ENCODE assay signal across 8 cellular contexts in the genomic region with DNA sequence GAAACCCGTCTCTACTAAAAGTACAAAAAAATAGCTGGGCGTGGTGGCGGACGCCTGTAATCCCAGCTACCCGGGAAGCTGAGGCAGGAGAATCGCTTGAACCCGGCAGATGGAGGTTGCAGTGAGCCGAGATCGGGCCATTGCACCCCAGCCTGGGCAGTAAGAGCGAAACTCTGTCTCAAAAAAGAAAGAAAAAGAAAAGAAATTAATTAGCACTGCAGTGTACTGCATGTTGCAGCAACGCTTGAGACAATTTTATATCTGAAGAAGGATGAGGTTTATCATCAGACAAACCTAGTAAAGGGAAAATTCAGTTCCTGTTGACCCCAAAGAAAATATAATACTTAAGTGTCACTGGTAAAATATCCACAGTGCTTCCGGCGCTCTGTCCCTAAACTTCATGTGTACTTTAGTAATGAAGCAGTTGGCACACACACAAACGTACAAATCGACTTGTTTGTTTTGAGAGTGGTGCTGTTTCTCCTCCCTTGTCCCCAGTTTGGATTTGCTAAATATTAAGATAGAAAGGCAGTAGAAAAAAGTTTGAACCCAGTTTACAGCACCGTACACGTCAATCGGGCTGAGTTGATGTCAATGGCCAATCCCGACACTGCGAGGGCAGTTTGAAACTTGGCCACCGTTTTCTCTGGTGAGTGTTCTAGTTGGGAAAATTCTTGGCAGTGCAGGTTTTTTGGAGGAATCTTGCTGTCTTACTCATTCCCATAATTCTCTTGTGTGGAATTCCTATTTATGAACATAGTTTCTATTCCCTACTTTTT.
A peak's percentile ranks its signal among the peaks of the same experiment; 100 is the strongest.
DNase-seq lines count a peak whose midpoint lies in the region; TF ChIP-seq lines count a peak whose summit lies in the region.

No MANE protein-coding gene starts in this region.

- H3K36me3 Mint-ChIP-seq in progenitor cell of endocrine pancreas (ENCODE audit: insufficient read depth) (no peaks in the 10 kb centered on the region), type B pancreatic cell (peaks cover 7% of the 10 kb centered on the region)

- peak overlapping the region; percentile 81 for H3K4me3 ChIP-seq in BLaER1
- peak overlapping the region; percentile 99 for H3K4me3 ChIP-seq in GM23248
- H3K4me3 ChIP-seq in ectodermal cell (ENCODE audit: insufficient read depth, low read depth, low read length): peak overlapping the region; percentile 76
- H3K4me3 ChIP-seq in mucosa of stomach (ENCODE audit: low read length): peak overlapping the region; percentile 68

- no peaks in the 10 kb centered on the region for H3K27me3 ChIP-seq in BLaER1
- H3K27me3 ChIP-seq in GM23248 (replicated peaks; ENCODE audit: insufficient read depth): no peaks in the 10 kb centered on the region
- no peaks in the 10 kb centered on the region for H3K27me3 ChIP-seq in ectodermal cell (ENCODE audit: control insufficient read depth, insufficient read depth, low read length, poor library complexity, severe bottlenecking)
- H3K27me3 ChIP-seq in mucosa of stomach (ENCODE audit: control insufficient read depth, insufficient read depth, low read length): no peaks in the 10 kb centered on the region

- H3K27ac ChIP-seq in BLaER1 (peak overlapping the region; percentile 97), GM23248 (peak overlapping the region; percentile 100), ectodermal cell (ENCODE audit: insufficient read depth, low read depth, low read length, poor library complexity, severe bottlenecking) (no peak overlapping the region)

- H3K9me3 ChIP-seq in BLaER1: no peaks in the 10 kb centered on the region
- H3K9me3 ChIP-seq in GM23248 (ENCODE audit: low read depth): no peaks in the 10 kb centered on the region
- H3K9me3 ChIP-seq in ectodermal cell (ENCODE audit: control insufficient read depth, low read length): no peaks in the 10 kb centered on the region
- H3K9me3 ChIP-seq in mucosa of stomach (ENCODE audit: control insufficient read depth, low read length): no peaks in the 10 kb centered on the region

- H3K9me2 ChIP-seq in GM23248 (ENCODE audit: insufficient read depth): no peaks in the 10 kb centered on the region

- H3K4me1 Mint-ChIP-seq in progenitor cell of endocrine pancreas (ENCODE audit: low read depth) (peaks cover 17% of the 10 kb centered on the region), type B pancreatic cell (ENCODE audit: unreplicated experiment) (peaks cover 11% of the 10 kb centered on the region)

- H3K9me3 Mint-ChIP-seq in progenitor cell of endocrine pancreas (ENCODE audit: low read depth) (no peaks in the 10 kb centered on the region), type B pancreatic cell (no peaks in the 10 kb centered on the region)

- peaks cover 38% of the 10 kb centered on the region for H3F3A ChIP-seq in GM23248 (ENCODE audit: insufficient read depth)

- H3K27ac Mint-ChIP-seq in progenitor cell of endocrine pancreas: no peak overlapping the region
- no peak overlapping the region for H3K27ac Mint-ChIP-seq in type B pancreatic cell

- no peaks in the 10 kb centered on the region; the same call in 1 of the 2 replicates for H3K36me3 ChIP-seq in BLaER1
- H3K36me3 ChIP-seq in GM23248 (ENCODE audit: low read depth): no peaks in the 10 kb centered on the region
- H3K36me3 ChIP-seq in ectodermal cell (ENCODE audit: control insufficient read depth, insufficient read depth, low read length): no peaks in the 10 kb centered on the region
- no peaks in the 10 kb centered on the region for H3K36me3 ChIP-seq in mucosa of stomach (ENCODE audit: control insufficient read depth, insufficient read depth, low read length)

- peak overlapping the region; percentile 93 for H3K4me2 ChIP-seq in BLaER1
- peak overlapping the region; percentile 97 for H3K4me2 ChIP-seq in GM23248 (ENCODE audit: unreplicated experiment)

- H3K9ac ChIP-seq in BLaER1 (peak overlapping the region; percentile 98), GM23248 (peak overlapping the region; percentile 100), mucosa of stomach (ENCODE audit: low read length) (peak overlapping the region; percentile 91)

- TF ChIP-seq CTCF in progenitor cell of endocrine pancreas (IDR thresholded peaks at IDR 0.05; ENCODE audit: unreplicated experiment) (no peak), type B pancreatic cell (conservative IDR thresholded peaks at IDR 0.05) (no peak)

- H3K4me1 ChIP-seq in BLaER1: peaks cover 33% of the 10 kb centered on the region
- peaks cover 23% of the 10 kb centered on the region for H3K4me1 ChIP-seq in GM23248 (ENCODE audit: insufficient read depth)
- H3K4me1 ChIP-seq in ectodermal cell (ENCODE audit: control insufficient read depth, insufficient read depth, low read length): peaks cover 8% of the 10 kb centered on the region
- H3K4me1 ChIP-seq in mucosa of stomach (ENCODE audit: control insufficient read depth, insufficient read depth, low read length): peaks cover 6% of the 10 kb centered on the region

- in situ Hi-C loops in GM23248 (cut with MboI): no loop called here

- WGBS in GM23248 (ENCODE audit: low coverage in 1 of 2, low lambda C conversion rate in 2 of 2, missing lambda C conversion rate in 2 of 2), 2 experiments: 1% methylated on average over 21 of the region's 21 CpGs
- WGBS in ectodermal cell, 2 experiments: 3 to 5% methylated on average over 19 to 21 of the region's 21 CpGs

- peak overlapping the region; percentile 80 for H2AFZ ChIP-seq in GM23248

- DNase-seq in GM23248 (peak; percentile 91), OCI-M1 (lab: John Stamatoyannopoulos, UW) (peak; percentile 81), progenitor cell of endocrine pancreas (ENCODE audit: low spot score, unreplicated experiment) (no peak), type B pancreatic cell (ENCODE audit: extremely low spot score, unreplicated experiment) (no peak), 8988T (no peak)

- peaks cover 31% of the 10 kb centered on the region for H3K79me2 ChIP-seq in GM23248 (ENCODE audit: insufficient read depth)

- H3K4me3 Mint-ChIP-seq in progenitor cell of endocrine pancreas (ENCODE audit: low read depth) (no peak overlapping the region), type B pancreatic cell (no peak overlapping the region)

- H3K27me3 Mint-ChIP-seq in progenitor cell of endocrine pancreas (no peaks in the 10 kb centered on the region), type B pancreatic cell (no peaks in the 10 kb centered on the region)

- no peaks in the 10 kb centered on the region for H4K20me1 ChIP-seq in BLaER1
- H4K20me1 ChIP-seq in GM23248 (ENCODE audit: insufficient read depth): no peaks in the 10 kb centered on the region

Comparison
In these comparisons a context has a peak if more than half of its experiments do, and no peak if none do; other contexts are left out.
1. DNase-seq: peak in GM23248 (single experiment) and OCI-M1 (single experiment); none in progenitor cell of endocrine pancreas (single experiment), type B pancreatic cell (single experiment) and 8988T (single experiment).
2. Peak in every context shown above with its lines, with median percentiles within 50 percentile points of each other: H3K4me3 ChIP-seq and H3K9ac ChIP-seq.